In the genomic region with DNA sequence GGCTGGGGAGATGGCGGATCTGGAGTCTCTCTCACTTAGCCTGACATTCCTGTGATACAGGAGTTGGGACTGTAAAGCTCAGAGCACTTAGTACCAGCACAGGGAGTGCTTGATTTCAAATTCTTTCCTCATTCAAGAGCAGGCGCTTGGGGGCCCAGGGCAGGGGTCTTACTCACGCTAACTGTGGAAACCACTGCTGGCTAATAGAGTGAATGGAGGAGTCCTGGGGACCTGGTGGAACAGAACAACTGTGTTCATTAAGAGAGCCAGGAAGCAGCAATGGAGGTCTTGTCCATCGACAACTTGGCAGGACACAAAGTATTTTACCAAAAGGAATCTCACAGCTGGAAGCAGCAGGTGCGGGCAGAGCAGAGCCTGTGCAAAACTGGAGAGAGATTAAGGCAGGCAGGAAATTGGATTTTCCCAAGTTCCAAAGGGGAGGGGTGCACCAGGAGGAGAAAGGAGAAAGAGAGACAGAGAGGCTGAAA, we compare ENCODE assay signal across 23 cellular contexts.
DNase-seq lines count a peak whose midpoint lies in the region; ATAC-seq and TF ChIP-seq lines count a peak whose summit lies in the region.
"Had no signal": no experiment of that assay in that cellular context is flagged by ENCODE, and none has a peak within 500 bp of the region (broad histone marks: within the 10 kb centered on the region; RNA-seq: fewer than 3 reads in every experiment).

No MANE protein-coding gene starts in this region.

- H3K36me3 ChIP-seq in heart left ventricle (no peaks in the 10 kb centered on the region), uterus (no peaks in the 10 kb centered on the region)

- H3K4me1 ChIP-seq in heart left ventricle = peaks cover 0 to 20% (median 6%) of the 10 kb centered on the region in 12 donors
- peaks cover 0 to 4% of the 10 kb centered on the region in 2 donors for H3K4me1 ChIP-seq in uterus

- H3K4me3 ChIP-seq in heart left ventricle (no peak overlapping the region), skeletal muscle cell (ENCODE audit: low read depth, low read length) (no peak overlapping the region), uterus (no peak overlapping the region)
- H3K4me3 ChIP-seq: skin epidermis had no signal

- H3K27ac Mint-ChIP-seq in T-cell = no peak overlapping the region
- H3K27ac Mint-ChIP-seq: activated B cell treated with CpG ODN at 0.5 μM for 24 hours; activated T-helper 1 cell treated with anti-CD3 and anti-CD28 coated beads, Interleukin-12 subunit alpha, Interleukin-12 subunit beta, Interleukin-2, Interleukin-4 antibody, amounts not matched to agents 30 ng/mL and 10 ng/mL and 1 ng/mL, durations not matched to agents 14 hours and 24 hours and 36 hours; H9; natural killer cell had no signal

- peak; percentile 97 for DNase-seq in NCI-H82 (lab: John Stamatoyannopoulos, UW)
- no peak for DNase-seq in heart left ventricle
- peak; percentile 45 for DNase-seq in myocyte (ENCODE audit: low read depth)
- DNase-seq in skeletal muscle cell (ENCODE audit: low read depth) = peak; percentile 30
- no peak for DNase-seq in T-cell
- no peak for DNase-seq in uterus
- DNase-seq in stimulated activated CD8-positive, alpha-beta memory T cell treated with anti-CD3 and anti-CD28 coated beads, Interleukin-4, amount 100 ng/mL, for 48 hours = no peak
- DNase-seq: activated B cell treated with CpG ODN at 0.5 μM for 24 hours; activated CD4-positive, alpha-beta T cell treated with anti-CD3 and anti-CD28 coated beads, Interleukin-2, amount 50 U/mL, for 4 hours; activated naive CD4-positive, alpha-beta T cell treated with anti-CD3 and anti-CD28 coated beads, Interleukin-2, amount 50 U/mL, for 16 hours; C1 segment of cervical spinal cord; DND-41; H9; mesendoderm; natural killer cell; NCI-H1048; NCI-H1930; NCI-H345; T1000 had no signal

- H3K4me1 Mint-ChIP-seq in T-cell = peaks cover 0 to 5% (median 0%) of the 10 kb centered on the region in 3 donors
- H3K4me1 Mint-ChIP-seq: activated B cell treated with CpG ODN at 0.5 μM for 24 hours, H9, natural killer cell had no signal

- ATAC-seq in heart left ventricle = peak; percentile 60 to 75 (median 64)
- ATAC-seq in HG02588 (IDR thresholded peaks at IDR 0.05; ENCODE audit: unreplicated experiment) = no peak
- no peak for ATAC-seq in T-cell (replicated peaks in 1 of 4)
- ATAC-seq: natural killer cell had no signal

- peaks cover 3% of the 10 kb centered on the region for H3K36me3 Mint-ChIP-seq in T-cell
- H3K36me3 Mint-ChIP-seq: natural killer cell had no signal

- TF ChIP-seq CTCF in heart left ventricle (IDR thresholded peaks at IDR 0.05) (no peak), uterus (IDR thresholded peaks at IDR 0.05) (no peak)

- H3K27ac ChIP-seq in heart left ventricle = peak overlapping the region in 5 of 12 donors; percentile 16 to 64 (median 40)
- H3K27ac ChIP-seq in uterus = no peak overlapping the region
- H3K27ac ChIP-seq: parathyroid adenoma, skin epidermis had no signal

- no peaks in the 10 kb centered on the region for H3K9me3 Mint-ChIP-seq in T-cell
- H3K9me3 Mint-ChIP-seq: activated B cell treated with CpG ODN at 0.5 μM for 24 hours; activated T-helper 1 cell treated with anti-CD3 and anti-CD28 coated beads, Interleukin-12 subunit alpha, Interleukin-12 subunit beta, Interleukin-2, Interleukin-4 antibody, amounts not matched to agents 30 ng/mL and 10 ng/mL and 1 ng/mL, durations not matched to agents 14 hours and 24 hours and 36 hours; H9; natural killer cell had no signal

- POLR2A ChIA-PET in T-cell (lab: Charles Lee) = no interaction called here

- no peak overlapping the region for H3K4me3 Mint-ChIP-seq in T-cell
- H3K4me3 Mint-ChIP-seq: activated B cell treated with CpG ODN at 0.5 μM for 24 hours; activated T-helper 1 cell treated with anti-CD3 and anti-CD28 coated beads, Interleukin-12 subunit alpha, Interleukin-12 subunit beta, Interleukin-2, Interleukin-4 antibody, amounts not matched to agents 30 ng/mL and 10 ng/mL and 1 ng/mL, durations not matched to agents 14 hours and 24 hours and 36 hours; H9; natural killer cell had no signal

- WGBS in heart left ventricle, 4 donors = 45 to 49% (median 47%) methylated on average over 5 of the region's 5 CpGs

- H3K9me3 ChIP-seq in heart left ventricle = no peaks in the 10 kb centered on the region
- H3K9me3 ChIP-seq in uterus = no peaks in the 10 kb centered on the region

- no peaks in the 10 kb centered on the region for H3K27me3 ChIP-seq in heart left ventricle
- H3K27me3 ChIP-seq in uterus = no peaks in the 10 kb centered on the region

- TF ChIP-seq POLR2A in heart left ventricle (IDR thresholded peaks at IDR 0.05) (no peak), uterus (IDR thresholded peaks at IDR 0.05) (no peak)

- CTCF ChIA-PET in T-cell (lab: Charles Lee) = no interaction called here

- no peaks in the 10 kb centered on the region for H3K27me3 Mint-ChIP-seq in T-cell
- H3K27me3 Mint-ChIP-seq: activated B cell treated with CpG ODN at 0.5 μM for 24 hours had no signal

- intact Hi-C loops in heart left ventricle (cut with DNase I) = no loop called here
- intact Hi-C loops in uterus (cut with DNase I; ENCODE audit: low total_unique reads) = no loop called here

Comparison
In these comparisons a context has a peak if more than half of its experiments do, and no peak if none do; other contexts are left out.
1. DNase-seq: peak in NCI-H82 (single experiment), myocyte (single experiment) and skeletal muscle cell (single experiment); none in heart left ventricle (0 of 5), T-cell (0 of 34), uterus (0 of 2) and stimulated activated CD8-positive, alpha-beta memory T cell treated with anti-CD3 and anti-CD28 coated beads, Interleukin-4, amount 100 ng/mL, for 48 hours (single experiment).
2. ATAC-seq: peak in heart left ventricle (4 of 4); none in HG02588 (single experiment) and T-cell (0 of 4).